In the genomic region with DNA sequence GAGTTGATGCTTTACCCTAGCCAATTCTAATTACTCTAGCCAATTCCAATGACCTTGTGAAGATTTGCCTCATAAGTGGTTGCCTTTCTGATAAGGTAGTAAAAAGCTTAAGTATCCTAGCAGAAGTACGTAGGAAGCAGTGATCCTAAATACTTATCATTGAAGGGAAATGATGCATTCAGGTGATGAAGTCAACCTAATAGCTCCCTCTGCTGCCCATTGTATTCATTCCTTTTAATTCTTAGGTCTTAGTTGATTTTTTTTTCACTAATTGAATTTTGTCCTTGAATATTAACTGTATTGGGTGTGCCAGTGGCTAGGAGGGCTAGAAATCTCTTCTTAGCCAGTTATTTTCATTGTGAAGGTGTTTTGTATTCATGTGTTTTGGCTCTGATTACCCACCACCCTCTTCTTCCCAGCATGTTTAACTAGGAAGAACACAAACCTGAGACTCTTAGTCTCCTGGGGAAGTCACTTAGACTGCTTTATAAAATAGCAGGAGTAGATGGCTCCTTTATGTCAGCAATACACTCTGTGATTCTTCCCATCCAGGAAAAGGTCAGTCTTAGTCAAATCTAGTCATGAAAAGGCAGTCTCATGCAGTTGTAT, we compare ENCODE assay signal across 9 cellular contexts. TPM values are rescaled to one million over a fixed set of nuclear protein-coding genes. Genes with fewer than 3 reads are reported as not detected.
DNase-seq lines count a peak whose midpoint lies in the region; ATAC-seq, FAIRE-seq and TF ChIP-seq lines count a peak whose summit lies in the region.
"Had no signal": no experiment of that assay in that cellular context is flagged by ENCODE, and none has a peak within 500 bp of the region (broad histone marks: within the 10 kb centered on the region; RNA-seq: fewer than 3 reads in every experiment).

No MANE protein-coding gene starts in this region.

- H3K27me3 Mint-ChIP-seq in astrocyte (ENCODE audit: low read depth, unreplicated experiment) (no peaks in the 10 kb centered on the region), mesothelial cell of epicardium (ENCODE audit: low read depth) (no peaks in the 10 kb centered on the region)
- no peaks in the 10 kb centered on the region for H3K27me3 Mint-ChIP-seq in activated T-cell treated with anti-CD3 and anti-CD28 coated beads, Interleukin-2, amount 50 U/mL, for 24 hours
- H3K27me3 Mint-ChIP-seq: activated naive CD4-positive, alpha-beta T cell treated with anti-CD3 and anti-CD28 coated beads, Interleukin-2, amount 50 U/mL, for 24 hours had no signal

- H3K9me3 ChIP-seq in heart right ventricle = no peaks in the 10 kb centered on the region
- no peaks in the 10 kb centered on the region for H3K9me3 ChIP-seq in right atrium auricular region
- no peaks in the 10 kb centered on the region for H3K9me3 ChIP-seq in astrocyte (ENCODE audit: insufficient read depth, low read depth, low read length)

- no peak overlapping the region for H3K27ac Mint-ChIP-seq in astrocyte (ENCODE audit: unreplicated experiment)
- no peak overlapping the region for H3K27ac Mint-ChIP-seq in mesothelial cell of epicardium
- no peak overlapping the region for H3K27ac Mint-ChIP-seq in activated T-cell treated with anti-CD3 and anti-CD28 coated beads, Interleukin-2, amount 50 U/mL, for 24 hours
- H3K27ac Mint-ChIP-seq: activated naive CD4-positive, alpha-beta T cell treated with anti-CD3 and anti-CD28 coated beads, Interleukin-2, amount 50 U/mL, for 24 hours had no signal

- H3K4me1 ChIP-seq in heart right ventricle = peaks cover 0 to 13% (median 0%) of the 10 kb centered on the region in 9 donors
- no peaks in the 10 kb centered on the region for H3K4me1 ChIP-seq in right atrium auricular region
- H3K4me1 ChIP-seq in astrocyte (ENCODE audit: insufficient read depth, low read length) = no peaks in the 10 kb centered on the region

- H3K4me1 Mint-ChIP-seq in astrocyte (ENCODE audit: low read depth, unreplicated experiment) = peaks cover 13% of the 10 kb centered on the region
- H3K4me1 Mint-ChIP-seq in mesothelial cell of epicardium = no peaks in the 10 kb centered on the region
- no peaks in the 10 kb centered on the region for H3K4me1 Mint-ChIP-seq in activated T-cell treated with anti-CD3 and anti-CD28 coated beads, Interleukin-2, amount 50 U/mL, for 24 hours (ENCODE audit: low read depth)
- H3K4me1 Mint-ChIP-seq: activated naive CD4-positive, alpha-beta T cell treated with anti-CD3 and anti-CD28 coated beads, Interleukin-2, amount 50 U/mL, for 24 hours had no signal

- H3K27me3 ChIP-seq in heart right ventricle = no peaks in the 10 kb centered on the region
- H3K27me3 ChIP-seq in right atrium auricular region = no peaks in the 10 kb centered on the region
- no peaks in the 10 kb centered on the region for H3K27me3 ChIP-seq in astrocyte (ENCODE audit: insufficient read depth, low read length)

- no peak overlapping the region for H3K4me3 ChIP-seq in heart right ventricle
- no peak overlapping the region for H3K4me3 ChIP-seq in right atrium auricular region
- H3K4me3 ChIP-seq in astrocyte (ENCODE audit: insufficient read depth, low read depth, low read length) = no peak overlapping the region

- no peaks in the 10 kb centered on the region for H4K20me1 ChIP-seq in astrocyte (ENCODE audit: insufficient read depth, low read length)

- DNase-seq in heart right ventricle = no peak
- no peak for DNase-seq in right atrium auricular region (ENCODE audit: low spot score)
- peak; percentile 84 for DNase-seq in NCI-H2107 treated with DMSO at 0.1 percent for 48 hours (lab: John Stamatoyannopoulos, UW; ENCODE audit: unreplicated experiment)
- DNase-seq in astrocyte (ENCODE audit: low read depth) = peak; percentile 71
- DNase-seq in mesothelial cell of epicardium (ENCODE audit: low spot score in 2 of 2, unreplicated experiment in 2 of 2) = no peak
- DNase-seq in activated T-cell treated with anti-CD3 and anti-CD28 coated beads, Interleukin-2, amount 50 U/mL, for 24 hours = no peak

- H3K27ac ChIP-seq in heart right ventricle (no peak overlapping the region), right atrium auricular region (no peak overlapping the region), astrocyte (ENCODE audit: low read depth, low read length) (no peak overlapping the region)

- H3K4me2 ChIP-seq in astrocyte (ENCODE audit: low read length) = no peak overlapping the region

- H3K9me3 Mint-ChIP-seq in astrocyte (ENCODE audit: unreplicated experiment) = no peaks in the 10 kb centered on the region
- H3K9me3 Mint-ChIP-seq in mesothelial cell of epicardium = no peaks in the 10 kb centered on the region
- H3K9me3 Mint-ChIP-seq in activated T-cell treated with anti-CD3 and anti-CD28 coated beads, Interleukin-2, amount 50 U/mL, for 24 hours = no peaks in the 10 kb centered on the region
- H3K9me3 Mint-ChIP-seq: activated naive CD4-positive, alpha-beta T cell treated with anti-CD3 and anti-CD28 coated beads, Interleukin-2, amount 50 U/mL, for 24 hours had no signal

- 31 to 36% methylated on average over 1 of the region's 1 CpG for WGBS in heart right ventricle, 2 donors

- H3K36me3 Mint-ChIP-seq in astrocyte (ENCODE audit: low read depth, unreplicated experiment) (peaks cover 8% of the 10 kb centered on the region), mesothelial cell of epicardium (peaks cover 18% of the 10 kb centered on the region)
- H3K36me3 Mint-ChIP-seq in activated T-cell treated with anti-CD3 and anti-CD28 coated beads, Interleukin-2, amount 50 U/mL, for 24 hours (ENCODE audit: low read depth) = peaks cover 16% of the 10 kb centered on the region

- no peak overlapping the region for H3K4me3 Mint-ChIP-seq in astrocyte (ENCODE audit: unreplicated experiment)
- no peak overlapping the region for H3K4me3 Mint-ChIP-seq in mesothelial cell of epicardium
- no peak overlapping the region for H3K4me3 Mint-ChIP-seq in activated T-cell treated with anti-CD3 and anti-CD28 coated beads, Interleukin-2, amount 50 U/mL, for 24 hours
- H3K4me3 Mint-ChIP-seq: activated naive CD4-positive, alpha-beta T cell treated with anti-CD3 and anti-CD28 coated beads, Interleukin-2, amount 50 U/mL, for 24 hours had no signal

- H3K36me3 ChIP-seq in heart right ventricle (peaks cover 0 to 43% (median 0%) of the 10 kb centered on the region in 9 donors), right atrium auricular region (peaks cover 12% of the 10 kb centered on the region), astrocyte (ENCODE audit: insufficient read depth, low read length) (peaks cover 4% of the 10 kb centered on the region)

- peak in 6 of 9 donors; percentile 37 to 60 (median 51) for TF ChIP-seq CTCF in heart right ventricle (IDR thresholded peaks at IDR 0.05)
- peak in 1 of 2 donors; percentile 58 for TF ChIP-seq CTCF in right atrium auricular region (IDR thresholded peaks at IDR 0.05)
- TF ChIP-seq CTCF in astrocyte (IDR thresholded peaks at IDR 0.05; ENCODE audit: insufficient read depth, low read depth, low read length) = peak; percentile 49
- peak; percentile 18 for TF ChIP-seq CTCF in mesothelial cell of epicardium (IDR thresholded peaks at IDR 0.05; ENCODE audit: unreplicated experiment)

- ATAC-seq in heart right ventricle (no peak), GM19035 (IDR thresholded peaks at IDR 0.05; ENCODE audit: unreplicated experiment) (no peak), HG03460 (IDR thresholded peaks at IDR 0.05; ENCODE audit: unreplicated experiment) (no peak)

- H3K9ac ChIP-seq in astrocyte (ENCODE audit: low read length) = no peak overlapping the region

- FAIRE-seq in astrocyte (lab: Jason Lieb, UNC) = peak; percentile 5

- intact Hi-C loops in heart right ventricle (cut with DNase I) = loop anchor here in 2 of 10 donors (10.0 kb wide), 1 partner anchor 440 kb away; no protein-coding TSS in a partner anchor

- H3K79me2 ChIP-seq in astrocyte (ENCODE audit: insufficient read depth, low read length) = no peaks in the 10 kb centered on the region

- no peak overlapping the region for H2AFZ ChIP-seq in astrocyte (ENCODE audit: low read depth, low read length)

RNA-seq across cellular contexts. Expression of gene PLEKHA8, which starts 46.3 kb away (rescaled TPM):
- total RNA-seq in heart right ventricle (1 to 10 TPM; 2.4 to 6.0 (median 4.4) TPM), right atrium auricular region (1 to 10 TPM; 2.0 to 3.3 TPM), astrocyte (26.3 and 34.7 TPM in 2 replicates), mesothelial cell of epicardium (39.8 to 43.5 TPM (median 40.3 TPM) in 3 replicates)
- polyA plus RNA-seq in heart right ventricle = 1 to 10 TPM; 1.8 TPM

RNA-seq across cellular contexts. Expression of gene FKBP14, which starts 48.0 kb away (rescaled TPM):
- total RNA-seq in heart right ventricle (10 to 100 TPM in 9 of 10 donors, 1 to 10 TPM in 1; 8.3 to 16.0 (median 13.5) TPM), right atrium auricular region (1 to 10 TPM; 6.1 to 8.5 TPM), astrocyte (100 and 123 TPM in 2 replicates), mesothelial cell of epicardium (42.4 to 48.0 TPM (median 45.5 TPM) in 3 replicates)
- 1 to 10 TPM; 3.0 to 6.1 TPM for polyA plus RNA-seq in heart right ventricle

Comparison
In these comparisons a context has a peak if more than half of its experiments do, and no peak if none do; other contexts are left out.
1. DNase-seq: peak in NCI-H2107 treated with DMSO at 0.1 percent for 48 hours (single experiment) and astrocyte (single experiment); none in heart right ventricle (0 of 2), right atrium auricular region (single experiment), mesothelial cell of epicardium (0 of 2) and activated T-cell treated with anti-CD3 and anti-CD28 coated beads, Interleukin-2, amount 50 U/mL, for 24 hours (single experiment).